8 cellular contexts compared by ENCODE assay signal in genomic region chr2:190535119-190535439, GRCh38. TPM values are rescaled to one million over a fixed set of nuclear protein-coding genes. Genes with fewer than 3 reads are reported as not detected.
DNase-seq lines count a peak whose midpoint lies in the region; ATAC-seq and TF ChIP-seq lines count a peak whose summit lies in the region.

No MANE protein-coding gene starts in this region.

- H3K4me3 ChIP-seq in AG04449 (ENCODE audit: low read depth, low read length), result peak overlapping the region; percentile 71
- peak overlapping the region; percentile 61 to 81 (median 66) for H3K4me3 ChIP-seq in breast epithelium
- H3K4me3 ChIP-seq in mucosa of rectum (ENCODE audit: low read length in 2 of 2), result peak overlapping the region; percentile 83 to 96

- TF ChIP-seq CTCF in AG04449 (IDR thresholded peaks at IDR 0.05; ENCODE audit: insufficient read depth, low read length, missing control alignments), result no peak
- TF ChIP-seq CTCF in breast epithelium (IDR thresholded peaks at IDR 0.05), result no peak

- peak overlapping the region; percentile 93 to 95 for H3K9ac ChIP-seq in mucosa of rectum (ENCODE audit: low read depth in 1 of 2, low read length in 2 of 2)

- H3K9me3 ChIP-seq in breast epithelium (peaks cover 4 to 23% of the 10 kb centered on the region in 2 donors), mucosa of rectum (ENCODE audit: control insufficient read depth in 2 of 2, low read length in 2 of 2) (peaks cover 4% of the 10 kb centered on the region in 2 donors)

- H3K27ac ChIP-seq in breast epithelium (peak overlapping the region; percentile 93 to 98), mucosa of rectum (ENCODE audit: low read depth in 2 of 2, low read length in 2 of 2) (peak overlapping the region; percentile 92 to 93)

- no peaks in the 10 kb centered on the region for H3K4me1 ChIP-seq in breast epithelium
- H3K4me1 ChIP-seq in mucosa of rectum (ENCODE audit: control insufficient read depth in 2 of 2, insufficient read depth in 2 of 2, low read length in 2 of 2), result peaks cover 5 to 9% of the 10 kb centered on the region in 2 donors

- no peak for DNase-seq in AG04449 (ENCODE audit: low read depth, low spot score)
- DNase-seq in breast epithelium (ENCODE audit: low spot score in 2 of 2), result no peak
- DNase-seq in NCI-H2227 treated with DMSO at 0.1 percent for 48 hours (lab: John Stamatoyannopoulos, UW), result no peak
- no peak for DNase-seq in NCI-H1417 (lab: John Stamatoyannopoulos, UW)
- DNase-seq in activated CD4-positive, alpha-beta T cell treated with anti-CD3 and anti-CD28 coated beads, Interleukin-2, amount 50 U/mL, for 1 hour, result no peak

- CTCF ChIA-PET in AG04449 (lab: Yijun Ruan, JAX), result no interaction called here

- no peaks in the 10 kb centered on the region for H3K27me3 ChIP-seq in breast epithelium
- no peaks in the 10 kb centered on the region for H3K27me3 ChIP-seq in mucosa of rectum (ENCODE audit: control insufficient read depth in 2 of 2, insufficient read depth in 2 of 2, low read length in 2 of 2)

- ATAC-seq in HG03095 (IDR thresholded peaks at IDR 0.05; ENCODE audit: unreplicated experiment) (peak; percentile 0), HG03432 (IDR thresholded peaks at IDR 0.05; ENCODE audit: unreplicated experiment) (no peak)

- POLR2A ChIA-PET in AG04449 (lab: Yijun Ruan, JAX), result interaction anchor here (0.6 kb wide), 1 partner anchor 37 kb away, joined by 3 read pairs; no protein-coding TSS in a partner anchor

- TF ChIP-seq POLR2A in breast epithelium (IDR thresholded peaks at IDR 0.05), result no peak

- intact Hi-C loops in breast epithelium (cut with DNase I; ENCODE audit: low total_unique reads), result no loop called here

- no peaks in the 10 kb centered on the region for H3K36me3 ChIP-seq in breast epithelium
- no peaks in the 10 kb centered on the region for H3K36me3 ChIP-seq in mucosa of rectum (ENCODE audit: control insufficient read depth in 2 of 2, insufficient read depth in 2 of 2, low read length in 2 of 2)

RNA-seq across cellular contexts. Expression of gene NEMP2, which starts 0.6 kb away (rescaled TPM):
- total RNA-seq in breast epithelium, result 1 to 10 TPM; 4.5 to 6.6 (median 5.2) TPM
